ENCODE assay signal across 26 cellular contexts in genomic region chr10:129219364-129219763, GRCh38.
"Had no signal": no experiment of that assay in that cellular context is flagged by ENCODE, and none has a peak within 500 bp of the region (broad histone marks: within the 10 kb centered on the region; RNA-seq: fewer than 3 reads in every experiment).

No MANE protein-coding gene starts in this region.

- H3K27me3 Mint-ChIP-seq: naive B cell had no signal

- H3K27me3 ChIP-seq: dorsolateral prefrontal cortex, esophagus squamous epithelium, gastrocnemius medialis, heart right ventricle, left lung had no signal

- H3K4me1 Mint-ChIP-seq: mesothelial cell of epicardium had no signal

- H3K4me3 ChIP-seq: coronary artery, dorsolateral prefrontal cortex, esophagus squamous epithelium, gastrocnemius medialis, heart right ventricle, left lung, lower lobe of right lung, mucosa of descending colon had no signal

- FAIRE-seq: colon, islet of Langerhans, keratinocyte had no signal

- H3K9me3 ChIP-seq: esophagus squamous epithelium, gastrocnemius medialis, left lung, lower lobe of right lung, mucosa of descending colon had no signal

- DNase-seq: dorsolateral prefrontal cortex; effector CD4-positive, alpha-beta T cell; effector memory CD4-positive, alpha-beta T cell; erythroblast; esophagus squamous epithelium; foreskin fibroblast; foreskin melanocyte; gastrocnemius medialis; glutamatergic neuron; head of caudate nucleus; heart right ventricle; hippocampal formation; left cardiac atrium; left lung; left ventricle myocardium superior; lower lobe of right lung; mesenchymal stem cell; mucosa of descending colon; naive B cell had no signal

- ATAC-seq: esophagus mucosa, gastrocnemius medialis, heart right ventricle, left cardiac atrium, left lung, left ventricle myocardium superior, lower lobe of right lung, mucosa of descending colon had no signal

- H3K4me1 ChIP-seq: esophagus squamous epithelium, gastrocnemius medialis, heart right ventricle, left lung, lower lobe of right lung had no signal

- H3K4me3 Mint-ChIP-seq: mesothelial cell of epicardium, naive B cell had no signal

- H3K27ac Mint-ChIP-seq: mesothelial cell of epicardium, naive B cell had no signal

- H3K27ac ChIP-seq: coronary artery, dorsolateral prefrontal cortex, epithelial cell of prostate, esophagus squamous epithelium, gastrocnemius medialis, heart right ventricle, left lung, lower lobe of right lung had no signal

- H3K36me3 ChIP-seq: esophagus squamous epithelium, gastrocnemius medialis, heart right ventricle, left lung, lower lobe of right lung had no signal
